ENCODE assay signal across 1 cellular context in genomic region chr11:123231777-123232176, GRCh38.
TF ChIP-seq lines count a peak whose summit lies in the region.

No MANE protein-coding gene starts in this region.

TF ChIP-seq in IMR-90, 13 proteins besides CTCF, POLR2A, EP300 and RAD21:
- TF ChIP-seq RCOR1 (IDR thresholded peaks at IDR 0.05; ENCODE audit: insufficient replicate concordance, low read length): no peak
- no peak for TF ChIP-seq MXI1 (IDR thresholded peaks at IDR 0.05; ENCODE audit: borderline replicate concordance, low read depth, low read length)
- TF ChIP-seq CHD1 (IDR thresholded peaks at IDR 0.05; ENCODE audit: low read depth, low read length): no peak
- TF ChIP-seq NFE2L2 (IDR thresholded peaks at IDR 0.05; ENCODE audit: low read depth, low read length): no peak
- no peak for TF ChIP-seq MAFK (IDR thresholded peaks at IDR 0.05; ENCODE audit: low read depth, low read length)
- no peak for TF ChIP-seq FOS (IDR thresholded peaks at IDR 0.05; ENCODE audit: low read depth, low read length)
- no peak for TF ChIP-seq BHLHE40 (IDR thresholded peaks at IDR 0.05; ENCODE audit: low read depth, low read length)
- TF ChIP-seq RFX5 (IDR thresholded peaks at IDR 0.05; ENCODE audit: low read depth, low read length): no peak
- TF ChIP-seq SMC3 (IDR thresholded peaks at IDR 0.05; ENCODE audit: low read depth, low read length): no peak
- TF ChIP-seq CEBPB (IDR thresholded peaks at IDR 0.05; ENCODE audit: low read depth, low read length): no peak
- no peak for TF ChIP-seq ELK1 (IDR thresholded peaks at IDR 0.05; ENCODE audit: borderline replicate concordance, low read depth, low read length)
- no peak for TF ChIP-seq USF2 (IDR thresholded peaks at IDR 0.05; ENCODE audit: low read depth, low read length)
- no peak for TF ChIP-seq MAZ (IDR thresholded peaks at IDR 0.05; ENCODE audit: borderline replicate concordance, low read depth, low read length)
